In the genomic region with DNA sequence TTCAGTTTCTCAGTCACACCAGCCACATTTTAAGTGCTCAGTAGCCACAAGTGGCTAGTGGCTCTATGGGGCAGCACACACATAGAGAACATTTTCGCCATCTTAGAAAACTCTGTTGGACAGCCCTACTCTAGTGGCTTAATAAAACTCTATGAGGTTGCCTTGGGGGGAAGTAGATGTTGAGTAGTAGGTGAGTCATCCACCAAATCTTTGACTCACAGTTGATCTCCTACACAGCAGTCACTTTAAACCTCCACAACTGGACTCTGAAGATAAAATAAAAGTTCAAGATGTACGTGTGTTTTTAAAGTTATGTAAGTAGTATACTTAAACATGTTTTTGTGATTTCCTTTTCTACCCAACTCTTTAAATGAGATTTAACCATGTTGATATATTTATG, we compare ENCODE assay signal across 11 cellular contexts.
A peak's percentile ranks its signal among the peaks of the same experiment; 100 is the strongest.
DNase-seq lines count a peak whose midpoint lies in the region; ATAC-seq and TF ChIP-seq lines count a peak whose summit lies in the region.
"Had no signal": no experiment of that assay in that cellular context is flagged by ENCODE, and none has a peak within 500 bp of the region (broad histone marks: within the 10 kb centered on the region; RNA-seq: fewer than 3 reads in every experiment).

No MANE protein-coding gene starts in this region.

- peaks cover 12 to 13% of the 10 kb centered on the region in 2 donors for H3K4me1 Mint-ChIP-seq in natural killer cell treated with Interleukin-12 subunit alpha and Interleukin-12 subunit beta and Interleukin-15 and Interleukin-18, amount 100 ng/mL, for 72 hours (ENCODE audit: low read depth in 2 of 2)

- no peak overlapping the region for H3K4me3 ChIP-seq in cardiac fibroblast (replicated peaks in 1 of 2; ENCODE audit: low read depth in 2 of 2, low read length in 2 of 2)
- H3K4me3 ChIP-seq: ascending aorta had no signal

- no peak for TF ChIP-seq CTCF in cardiac fibroblast (IDR thresholded peaks at IDR 0.05; ENCODE audit: low read depth, low read length)

- peaks cover 13% of the 10 kb centered on the region for H3K36me3 Mint-ChIP-seq in natural killer cell treated with Interleukin-12 subunit alpha and Interleukin-12 subunit beta and Interleukin-15 and Interleukin-18, amount 100 ng/mL, for 72 hours

- DNase-seq in GDM1 (lab: John Stamatoyannopoulos, UW) = peak; percentile 13
- peak; percentile 87 for DNase-seq in NOMO-1 treated with DMSO at 0.1 percent for 48 hours (lab: John Stamatoyannopoulos, UW; ENCODE audit: unreplicated experiment)
- DNase-seq in cardiac fibroblast (ENCODE audit: low read depth in 2 of 2) = peak; percentile 45 to 81
- DNase-seq in natural killer cell treated with Interleukin-12 subunit alpha and Interleukin-12 subunit beta and Interleukin-15 and Interleukin-18, amount 100 ng/mL, for 72 hours (ENCODE audit: low spot score) = no peak
- DNase-seq in T-helper 2 cell = no peak
- no peak for DNase-seq in activated T-cell treated with anti-CD3 and anti-CD28 coated beads for 4 hours
- DNase-seq in NCI-H2107 (lab: John Stamatoyannopoulos, UW) = no peak
- DNase-seq in DMS 273 (lab: John Stamatoyannopoulos, UW; ENCODE audit: unreplicated experiment) = no peak
- DNase-seq: activated CD4-positive, alpha-beta T cell treated with anti-CD3 and anti-CD28 coated beads for 48 hours; NCI-H524 had no signal

- ATAC-seq in natural killer cell treated with Interleukin-12 subunit alpha and Interleukin-12 subunit beta and Interleukin-15 and Interleukin-18, amount 100 ng/mL, for 72 hours = peak; percentile 78 to 93

- peak overlapping the region; percentile 25 for H3K4me3 Mint-ChIP-seq in natural killer cell treated with Interleukin-12 subunit alpha and Interleukin-12 subunit beta and Interleukin-15 and Interleukin-18, amount 100 ng/mL, for 72 hours

- peaks cover 4% of the 10 kb centered on the region for H3K9me3 Mint-ChIP-seq in natural killer cell treated with Interleukin-12 subunit alpha and Interleukin-12 subunit beta and Interleukin-15 and Interleukin-18, amount 100 ng/mL, for 72 hours

- H3K27me3 Mint-ChIP-seq in natural killer cell treated with Interleukin-12 subunit alpha and Interleukin-12 subunit beta and Interleukin-15 and Interleukin-18, amount 100 ng/mL, for 72 hours = no peaks in the 10 kb centered on the region

- H3K27ac Mint-ChIP-seq in natural killer cell treated with Interleukin-12 subunit alpha and Interleukin-12 subunit beta and Interleukin-15 and Interleukin-18, amount 100 ng/mL, for 72 hours = peak overlapping the region in 1 of 2 donors; percentile 13

Comparison
In these comparisons a context has a peak if more than half of its experiments do, and no peak if none do; other contexts are left out.
1. DNase-seq: peak in GDM1 (single experiment), NOMO-1 treated with DMSO at 0.1 percent for 48 hours (single experiment) and cardiac fibroblast (2 of 2); none in natural killer cell treated with Interleukin-12 subunit alpha and Interleukin-12 subunit beta and Interleukin-15 and Interleukin-18, amount 100 ng/mL, for 72 hours (single experiment), T-helper 2 cell (0 of 5), activated T-cell treated with anti-CD3 and anti-CD28 coated beads for 4 hours (single experiment), NCI-H2107 (single experiment) and DMS 273 (single experiment).